Comparison of ENCODE assay signal across 20 cellular contexts in genomic region chr4:152038238-152038637, GRCh38.
A peak's percentile ranks its signal among the peaks of the same experiment; 100 is the strongest.
DNase-seq lines count a peak whose midpoint lies in the region; ATAC-seq and TF ChIP-seq lines count a peak whose summit lies in the region.
"Had no signal": no experiment of that assay in that cellular context is flagged by ENCODE, and none has a peak within 500 bp of the region (broad histone marks: within the 10 kb centered on the region; RNA-seq: fewer than 3 reads in every experiment).

No MANE protein-coding gene starts in this region.

- no peaks in the 10 kb centered on the region for H3K9me3 ChIP-seq in AG04450 (ENCODE audit: control insufficient read depth, insufficient read depth, low read length)
- H3K9me3 ChIP-seq in adrenal gland (replicated peaks in 1 of 3), result no peaks in the 10 kb centered on the region
- H3K9me3 ChIP-seq in gastroesophageal sphincter, result peaks cover 0 to 5% (median 0%) of the 10 kb centered on the region in 3 donors
- H3K9me3 ChIP-seq: colonic mucosa had no signal

- H3K27me3 ChIP-seq in AG04450 (ENCODE audit: control insufficient read depth, insufficient read depth, low read length) (no peaks in the 10 kb centered on the region), adrenal gland (no peaks in the 10 kb centered on the region), gastroesophageal sphincter (no peaks in the 10 kb centered on the region)
- H3K27me3 ChIP-seq: colonic mucosa had no signal

- peak; percentile 64 for DNase-seq in AG04450 (ENCODE audit: low read depth, low spot score)
- peak; percentile 45 to 76 (median 58) for DNase-seq in adrenal gland
- no peak for DNase-seq in omental fat pad (ENCODE audit: low spot score)
- DNase-seq in substantia nigra (lab: John Stamatoyannopoulos, UW), result no peak
- DNase-seq in stimulated activated effector memory CD8-positive, alpha-beta T cell treated with anti-CD3 and anti-CD28 coated beads, Interleukin-12 subunit alpha, Interleukin-12 subunit beta, amount 100 ng/mL, for 72 hours (ENCODE audit: low spot score in 2 of 2), result no peak
- DNase-seq: activated effector memory CD4-positive, alpha-beta T cell treated with Interleukin-2 at 50 U/mL for 16 hours; colonic mucosa; DMS153; natural killer cell; NCI-H1417; NCI-H2171; NCI-H82; PC-9; posterior cingulate gyrus had no signal

- TF ChIP-seq EP300 in gastroesophageal sphincter (IDR thresholded peaks at IDR 0.05), result no peak

- H3K9me3 Mint-ChIP-seq in stimulated activated effector memory CD8-positive, alpha-beta T cell treated with anti-CD3 and anti-CD28 coated beads, Interleukin-12 subunit alpha, Interleukin-12 subunit beta, amount 100 ng/mL, for 72 hours, result peaks cover 3% of the 10 kb centered on the region
- H3K9me3 Mint-ChIP-seq: CD14-positive monocyte had no signal

- TF ChIP-seq POLR2A in adrenal gland (IDR thresholded peaks at IDR 0.05) (peak in 1 of 2 donors; percentile 53), gastroesophageal sphincter (IDR thresholded peaks at IDR 0.05) (no peak)

- no peaks in the 10 kb centered on the region for H3K4me1 Mint-ChIP-seq in stimulated activated effector memory CD8-positive, alpha-beta T cell treated with anti-CD3 and anti-CD28 coated beads, Interleukin-12 subunit alpha, Interleukin-12 subunit beta, amount 100 ng/mL, for 72 hours
- H3K4me1 Mint-ChIP-seq: CD14-positive monocyte, natural killer cell had no signal

- WGBS in adrenal gland, 4 donors, result 30 to 46% (median 38%) methylated on average over 3 of the region's 3 CpGs
- 40 to 45% methylated on average over 2 to 3 of the region's 3 CpGs for WGBS in gastroesophageal sphincter (ENCODE audit: low coverage in 1 of 2), 2 donors

- peak; percentile 32 for ATAC-seq in gastroesophageal sphincter
- peak; percentile 73 for ATAC-seq in omental fat pad (ENCODE audit: low FRiP score)
- ATAC-seq in HG03521 (IDR thresholded peaks at IDR 0.05; ENCODE audit: unreplicated experiment), result no peak
- no peak for ATAC-seq in stimulated activated effector memory CD8-positive, alpha-beta T cell treated with anti-CD3 and anti-CD28 coated beads, Interleukin-12 subunit alpha, Interleukin-12 subunit beta, amount 100 ng/mL, for 72 hours
- ATAC-seq in GM21825 (IDR thresholded peaks at IDR 0.05; ENCODE audit: unreplicated experiment), result no peak
- ATAC-seq: A549; activated CD4-positive, CD25-positive, alpha-beta regulatory T cell treated with anti-CD3 and anti-CD28 coated beads, Interleukin-2, amount 50 U/mL, for 24 hours; natural killer cell had no signal

- H3K4me3 Mint-ChIP-seq in stimulated activated effector memory CD8-positive, alpha-beta T cell treated with anti-CD3 and anti-CD28 coated beads, Interleukin-12 subunit alpha, Interleukin-12 subunit beta, amount 100 ng/mL, for 72 hours, result no peak overlapping the region
- H3K4me3 Mint-ChIP-seq: CD14-positive monocyte, natural killer cell had no signal

- TF ChIP-seq CTCF in AG04450 (IDR thresholded peaks at IDR 0.05; ENCODE audit: low read depth, low read length), result no peak
- TF ChIP-seq CTCF in adrenal gland (IDR thresholded peaks at IDR 0.05), result no peak
- TF ChIP-seq CTCF in gastroesophageal sphincter (IDR thresholded peaks at IDR 0.05), result no peak
- TF ChIP-seq CTCF in omental fat pad (IDR thresholded peaks at IDR 0.05), result no peak

- intact Hi-C loops in adrenal gland (cut with DNase I), result no loop called here

- no peak overlapping the region for H3K4me3 ChIP-seq in AG04450 (ENCODE audit: low read depth, low read length)
- H3K4me3 ChIP-seq in adrenal gland, result no peak overlapping the region
- no peak overlapping the region for H3K4me3 ChIP-seq in gastroesophageal sphincter
- H3K4me3 ChIP-seq: A549, colonic mucosa, PC-9 had no signal

- POLR2A ChIA-PET in AG04450 (lab: Yijun Ruan, JAX), result interaction anchor here (1.4 kb wide), 1 partner anchor 68 kb away, joined by 3 read pairs; no protein-coding TSS in a partner anchor

- no peaks in the 10 kb centered on the region for H3K36me3 Mint-ChIP-seq in stimulated activated effector memory CD8-positive, alpha-beta T cell treated with anti-CD3 and anti-CD28 coated beads, Interleukin-12 subunit alpha, Interleukin-12 subunit beta, amount 100 ng/mL, for 72 hours
- H3K36me3 Mint-ChIP-seq: CD14-positive monocyte had no signal

- H3K27ac ChIP-seq in AG04450 (ENCODE audit: low read depth, low read length) (peak overlapping the region; percentile 72), adrenal gland (peak overlapping the region; percentile 29 to 88 (median 74)), gastroesophageal sphincter (peak overlapping the region; percentile 21 to 78 (median 66)), substantia nigra (ENCODE audit: low read depth, low read length, poor library complexity, severe bottlenecking) (no peak overlapping the region)
- H3K27ac ChIP-seq: A549, colonic mucosa, PC-9 had no signal

- no peak overlapping the region for H3K27ac Mint-ChIP-seq in stimulated activated effector memory CD8-positive, alpha-beta T cell treated with anti-CD3 and anti-CD28 coated beads, Interleukin-12 subunit alpha, Interleukin-12 subunit beta, amount 100 ng/mL, for 72 hours
- H3K27ac Mint-ChIP-seq: CD14-positive monocyte, natural killer cell had no signal

- H3K4me1 ChIP-seq in adrenal gland (replicated peaks in 1 of 2) (peaks cover 5 to 13% of the 10 kb centered on the region in 2 donors), gastroesophageal sphincter (peaks cover 0 to 31% (median 5%) of the 10 kb centered on the region in 3 donors)
- H3K4me1 ChIP-seq: A549, colonic mucosa had no signal

- H3K36me3 ChIP-seq in adrenal gland (replicated peaks in 1 of 2) (no peaks in the 10 kb centered on the region), gastroesophageal sphincter (no peaks in the 10 kb centered on the region)
- H3K36me3 ChIP-seq: colonic mucosa had no signal

- CTCF ChIA-PET in AG04450 (lab: Charles Lee), result no interaction called here

Comparison
In these comparisons a context has a peak if more than half of its experiments do, and no peak if none do; other contexts are left out.
1. DNase-seq: peak in AG04450 (single experiment) and adrenal gland (7 of 7); none in omental fat pad (single experiment), substantia nigra (0 of 49) and stimulated activated effector memory CD8-positive, alpha-beta T cell treated with anti-CD3 and anti-CD28 coated beads, Interleukin-12 subunit alpha, Interleukin-12 subunit beta, amount 100 ng/mL, for 72 hours (0 of 2).
2. ATAC-seq: peak in gastroesophageal sphincter (single experiment) and omental fat pad (single experiment); none in HG03521 (single experiment), stimulated activated effector memory CD8-positive, alpha-beta T cell treated with anti-CD3 and anti-CD28 coated beads, Interleukin-12 subunit alpha, Interleukin-12 subunit beta, amount 100 ng/mL, for 72 hours (single experiment) and GM21825 (single experiment).